Comparison of ENCODE assay signal across 29 cellular contexts in the genomic region with DNA sequence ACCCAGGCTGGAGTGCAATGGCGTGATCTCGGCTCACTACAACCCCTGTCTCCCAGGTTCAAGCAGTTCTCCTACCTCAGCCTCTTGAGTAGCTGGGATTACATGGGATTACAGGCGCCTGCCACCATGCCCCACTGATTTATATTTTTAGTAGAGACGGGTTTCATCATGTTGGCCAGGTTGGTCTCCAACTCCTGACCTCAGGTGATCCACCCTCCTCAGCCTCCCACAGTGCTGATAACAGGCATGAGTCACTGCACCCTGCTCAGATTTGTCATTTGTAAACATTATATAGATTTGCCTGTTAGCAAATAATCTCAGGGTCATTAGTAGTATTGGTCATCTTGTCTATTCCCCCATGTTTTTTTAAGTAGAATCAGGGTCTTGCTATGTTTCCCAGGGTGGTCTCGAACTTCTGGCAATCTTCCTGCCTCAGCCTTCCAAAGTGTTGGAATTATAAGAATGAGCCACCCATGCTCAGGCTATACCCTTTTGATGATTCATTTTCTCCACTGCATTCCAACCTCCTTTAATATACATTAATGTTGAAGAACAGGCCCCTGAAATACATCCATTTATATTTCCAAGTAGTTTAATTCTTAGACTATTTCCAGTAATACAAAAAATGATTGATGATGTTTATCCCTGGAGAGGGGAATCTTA. TPM values are rescaled to one million over a fixed set of nuclear protein-coding genes. Genes with fewer than 3 reads are reported as not detected.
DNase-seq lines count a peak whose midpoint lies in the region; ATAC-seq, FAIRE-seq and TF ChIP-seq lines count a peak whose summit lies in the region.
"Had no signal": no experiment of that assay in that cellular context is flagged by ENCODE, and none has a peak within 500 bp of the region (broad histone marks: within the 10 kb centered on the region; RNA-seq: fewer than 3 reads in every experiment).

No MANE protein-coding gene starts in this region.

- CTCF ChIA-PET in A549 (lab: Yijun Ruan, JAX) = interaction anchor here (1.0 kb wide), 1 partner anchor 113 kb away, joined by 3 read pairs; the partner anchor contains the start of gene SLC30A5
- CTCF ChIA-PET in WTC11 (lab: Charles Lee) = no interaction called here

- no peaks in the 10 kb centered on the region for H3K9me3 Mint-ChIP-seq in WTC11
- H3K9me3 Mint-ChIP-seq in naive thymus-derived CD8-positive, alpha-beta T cell = no peaks in the 10 kb centered on the region
- H3K9me3 Mint-ChIP-seq: activated naive CD8-positive, alpha-beta T cell treated with anti-CD3 and anti-CD28 coated beads, Interleukin-2, amount 50 U/mL, for 24 hours; activated T-helper 2 cell treated with anti-CD3 and anti-CD28 coated beads, Interferon-gamma antibody, Interleukin-2, Interleukin-4, amounts not matched to agents 10 μg/mL and 5 μg/mL and 100 μg/mL, durations not matched to agents 14 hours and 24 hours and 36 hours; natural killer cell; T-cell had no signal

- no peak for TF ChIP-seq POLR2A in A549 (IDR thresholded peaks at IDR 0.05; ENCODE audit: low read length)
- TF ChIP-seq POLR2A in upper lobe of left lung (IDR thresholded peaks at IDR 0.05) = no peak

- H3K4me3 ChIP-seq in A549 (no peak overlapping the region), upper lobe of left lung (no peak overlapping the region)
- H3K4me3 ChIP-seq: BLaER1 treated with 17β-estradiol and CSF1 and Interleukin-3, amounts not matched to agents 10 nM and 100 nM; cardiac muscle cell; gastroesophageal sphincter; ovary had no signal

- POLR2A ChIA-PET in A549 (lab: Yijun Ruan, JAX) (no interaction called here), WTC11 (lab: Charles Lee) (no interaction called here)
- POLR2A ChIA-PET in naive thymus-derived CD8-positive, alpha-beta T cell (lab: Charles Lee) = no interaction called here

- TF ChIP-seq CTCF in A549 (IDR thresholded peaks at IDR 0.05) (no peak), WTC11 (IDR thresholded peaks at IDR 0.05) (no peak), foreskin keratinocyte (conservative IDR thresholded peaks at IDR 0.05) (no peak), upper lobe of left lung (IDR thresholded peaks at IDR 0.05) (no peak)

- FAIRE-seq in A549 (lab: Jason Lieb, UNC) = no peak
- FAIRE-seq: D721Med, GM12892, TTC549 had no signal

- H3K27me3 ChIP-seq in foreskin keratinocyte (no peaks in the 10 kb centered on the region), upper lobe of left lung (no peaks in the 10 kb centered on the region)
- H3K27me3 ChIP-seq: BLaER1 treated with 17β-estradiol and CSF1 and Interleukin-3, amounts not matched to agents 10 nM and 100 nM; cardiac muscle cell; gastroesophageal sphincter; ovary had no signal

- no peak overlapping the region for H3K4me3 Mint-ChIP-seq in WTC11
- no peak overlapping the region for H3K4me3 Mint-ChIP-seq in naive thymus-derived CD8-positive, alpha-beta T cell
- H3K4me3 Mint-ChIP-seq: activated naive CD8-positive, alpha-beta T cell treated with anti-CD3 and anti-CD28 coated beads, Interleukin-2, amount 50 U/mL, for 24 hours; natural killer cell; T-cell had no signal

- H3K4me1 ChIP-seq in A549 = peaks cover 13% of the 10 kb centered on the region; the same call in 2 of the 3 replicates
- H3K4me1 ChIP-seq in foreskin keratinocyte = peaks cover 5% of the 10 kb centered on the region
- no peaks in the 10 kb centered on the region for H3K4me1 ChIP-seq in upper lobe of left lung
- H3K4me1 ChIP-seq: BLaER1 treated with 17β-estradiol and CSF1 and Interleukin-3, amounts not matched to agents 10 nM and 100 nM; gastroesophageal sphincter had no signal

- ATAC-seq in A549 = peak in 1 of 2 experiments; percentile 53; a peak in 3 of 6 replicates
- ATAC-seq in WTC11 = no peak
- peak; percentile 72 for ATAC-seq in foreskin keratinocyte
- no peak for ATAC-seq in naive thymus-derived CD8-positive, alpha-beta T cell
- no peak for ATAC-seq in upper lobe of left lung (ENCODE audit: low FRiP score in 2 of 2)
- ATAC-seq: activated naive CD8-positive, alpha-beta T cell treated with anti-CD3 and anti-CD28 coated beads, Interleukin-2, amount 50 U/mL, for 24 hours; gastroesophageal sphincter; left colon; natural killer cell; right cardiac atrium; T-cell had no signal

- H3K27ac ChIP-seq in A549 (peak overlapping the region; percentile 21 to 43; a peak in 1 of 6 replicates), foreskin keratinocyte (no peak overlapping the region), upper lobe of left lung (no peak overlapping the region)
- H3K27ac ChIP-seq: BLaER1 treated with 17β-estradiol and CSF1 and Interleukin-3, amounts not matched to agents 10 nM and 100 nM; cardiac muscle cell; gastroesophageal sphincter; ovary had no signal

- 0 out of 5 replicates have a peak, but pooled peaks of 1 of the 2 experiments have one; percentile 18 for TF ChIP-seq EP300 in A549 (IDR thresholded peaks at IDR 0.05)
- no peak for TF ChIP-seq EP300 in upper lobe of left lung (IDR thresholded peaks at IDR 0.05)

- H3K36me3 ChIP-seq in upper lobe of left lung = no peaks in the 10 kb centered on the region
- H3K36me3 ChIP-seq: cardiac muscle cell, gastroesophageal sphincter, ovary had no signal

- no peak for TF ChIP-seq RAD21 in A549 (conservative IDR thresholded peaks at IDR 0.05 in 1 of 2, IDR thresholded peaks at IDR 0.05 in 1 of 2)

- H3K9me3 ChIP-seq in A549 (no peaks in the 10 kb centered on the region), upper lobe of left lung (no peaks in the 10 kb centered on the region)
- H3K9me3 ChIP-seq: BLaER1 treated with 17β-estradiol and CSF1 and Interleukin-3, amounts not matched to agents 10 nM and 100 nM; gastroesophageal sphincter; ovary had no signal

- WGBS in A549 (ENCODE audit: missing lambda C conversion rate) = 77% methylated on average over 5 of the region's 5 CpGs
- 94 to 97% methylated on average over 5 of the region's 5 CpGs for WGBS in upper lobe of left lung, 2 donors

- H3K27ac Mint-ChIP-seq in WTC11 = no peak overlapping the region
- no peak overlapping the region for H3K27ac Mint-ChIP-seq in naive thymus-derived CD8-positive, alpha-beta T cell
- H3K27ac Mint-ChIP-seq: activated naive CD8-positive, alpha-beta T cell treated with anti-CD3 and anti-CD28 coated beads, Interleukin-2, amount 50 U/mL, for 24 hours; activated T-helper 2 cell treated with anti-CD3 and anti-CD28 coated beads, Interferon-gamma antibody, Interleukin-2, Interleukin-4, amounts not matched to agents 10 μg/mL and 5 μg/mL and 100 μg/mL, durations not matched to agents 14 hours and 24 hours and 36 hours; natural killer cell; T-cell had no signal

- no peaks in the 10 kb centered on the region for H3K27me3 Mint-ChIP-seq in WTC11 (ENCODE audit: low read depth)
- H3K27me3 Mint-ChIP-seq in naive thymus-derived CD8-positive, alpha-beta T cell = no peaks in the 10 kb centered on the region
- H3K27me3 Mint-ChIP-seq: activated naive CD8-positive, alpha-beta T cell treated with anti-CD3 and anti-CD28 coated beads, Interleukin-2, amount 50 U/mL, for 24 hours; T-cell had no signal

- H3K4me2 ChIP-seq in A549 = peak overlapping the region; percentile 39
- H3K4me2 ChIP-seq: BLaER1 treated with 17β-estradiol and CSF1 and Interleukin-3, amounts not matched to agents 10 nM and 100 nM had no signal

- DNase-seq in A549 (ENCODE audit: low read depth in 1 of 2, low spot score in 1 of 2) (peak in 1 of 2 experiments; percentile 35), HS-5 (ENCODE audit: low read depth) (peak; percentile 23), WTC11 (ENCODE audit: low spot score) (no peak), foreskin keratinocyte (peak; percentile 28 to 81), upper lobe of left lung (no peak)
- no peak for DNase-seq in naive thymus-derived CD8-positive, alpha-beta T cell
- no peak for DNase-seq in activated effector memory CD4-positive, alpha-beta T cell treated with Interleukin-2 at 50 U/mL for 16 hours
- DNase-seq in stimulated activated CD4-positive, alpha-beta T cell treated with anti-CD3 and anti-CD28 coated beads, Interleukin-15, amount 100 ng/mL, for 24 hours = no peak
- DNase-seq: ACHN; activated CD4-positive, alpha-beta T cell treated with anti-CD3 and anti-CD28 coated beads for 4 hours; activated naive CD8-positive, alpha-beta T cell treated with anti-CD3 and anti-CD28 coated beads, Interleukin-2, amount 50 U/mL, for 24 hours; Karpas-422; left colon; natural killer cell; NCI-H1105; NCI-H526 treated with DMSO at 0.1 percent for 48 hours; ovary; right cardiac atrium; Right ventricle myocardium superior; stimulated activated CD8-positive, alpha-beta memory T cell treated with anti-CD3 and anti-CD28 coated beads, Interleukin-4, amount 100 ng/mL, for 48 hours; substantia nigra; T-cell had no signal

- H3K36me3 Mint-ChIP-seq in WTC11 = peaks cover 52% of the 10 kb centered on the region
- H3K36me3 Mint-ChIP-seq in naive thymus-derived CD8-positive, alpha-beta T cell = peaks cover 0 to 10% (median 0%) of the 10 kb centered on the region in 3 donors
- H3K36me3 Mint-ChIP-seq: natural killer cell, T-cell had no signal

- H3K4me1 Mint-ChIP-seq in WTC11 = no peaks in the 10 kb centered on the region
- no peaks in the 10 kb centered on the region for H3K4me1 Mint-ChIP-seq in naive thymus-derived CD8-positive, alpha-beta T cell
- H3K4me1 Mint-ChIP-seq: activated naive CD8-positive, alpha-beta T cell treated with anti-CD3 and anti-CD28 coated beads, Interleukin-2, amount 50 U/mL, for 24 hours; natural killer cell; T-cell had no signal

RNA-seq across cellular contexts. Expression of gene CENPH, which starts 17.3 kb away (rescaled TPM):
- polyA plus RNA-seq in A549 (2011; rRNA removed) = 19.0 and 35.2 TPM in 2 replicates
- 15.8 and 16.0 TPM in 2 replicates for polyA plus RNA-seq in A549 (2012; cell fraction: cytosol; rRNA removed)
- polyA plus RNA-seq in A549 (2012; cell fraction: nucleus; rRNA removed) = 5.2 and 13.0 TPM in 2 replicates
- polyA plus RNA-seq in A549 (2017; fragmentation: RNase III; extraction: RNeasy Plus Mini Kit Qiagen cat#74134 plus additional on column Dnase treatment) = 26.7 to 33.1 TPM (median 26.7 TPM) in 3 replicates
- polyA minus RNA-seq in A549 (2011; rRNA and poly(A)+ RNA removed) = 3.6 and 5.5 TPM in 2 replicates
- total RNA-seq in WTC11 (2021) = 79.0 to 87.4 TPM (median 86.4 TPM) in 3 replicates
- 33.6 and 37.9 TPM in 2 replicates for total RNA-seq in foreskin keratinocyte
- 32.7 and 45.1 TPM in 2 replicates for polyA plus RNA-seq in foreskin keratinocyte
- total RNA-seq in naive thymus-derived CD8-positive, alpha-beta T cell = 1 to 10 TPM; 8.3 to 9.7 TPM
- 10 to 100 TPM in 2 of 3 donors, 1 to 10 TPM in 1; 8.2 to 10.7 (median 10.1) TPM for polyA plus RNA-seq in naive thymus-derived CD8-positive, alpha-beta T cell
- total RNA-seq in upper lobe of left lung = 1 to 10 TPM; 1.8 to 3.3 (median 2.4) TPM

RNA-seq across cellular contexts. Expression of gene CDK7, which starts 28.0 kb away (rescaled TPM):
- 115 and 118 TPM in 2 replicates for polyA plus RNA-seq in A549 (2011; rRNA removed)
- 22.7 and 23.7 TPM in 2 replicates for polyA plus RNA-seq in A549 (2012; cell fraction: cytosol; rRNA removed)
- 7.8 and 13.5 TPM in 2 replicates for polyA plus RNA-seq in A549 (2012; cell fraction: nucleus; rRNA removed)
- polyA plus RNA-seq in A549 (2017; fragmentation: RNase III; extraction: RNeasy Plus Mini Kit Qiagen cat#74134 plus additional on column Dnase treatment) = 62.7 to 66.4 TPM (median 63.6 TPM) in 3 replicates
- polyA minus RNA-seq in A549 (2011; rRNA and poly(A)+ RNA removed) = 26.1 and 77.0 TPM in 2 replicates
- 50.4 to 62.7 TPM (median 51.7 TPM) in 3 replicates for total RNA-seq in WTC11 (2021)
- 46.7 and 49.4 TPM in 2 replicates for total RNA-seq in foreskin keratinocyte
- polyA plus RNA-seq in foreskin keratinocyte = 46.1 and 50.4 TPM in 2 replicates
- total RNA-seq in naive thymus-derived CD8-positive, alpha-beta T cell = 10 to 100 TPM; 20.6 to 25.4 TPM
- polyA plus RNA-seq in naive thymus-derived CD8-positive, alpha-beta T cell = 10 to 100 TPM; 18.2 to 20.8 (median 19.4) TPM
- total RNA-seq in upper lobe of left lung = 10 to 100 TPM in 5 of 6 donors, 1 to 10 TPM in 1; 8.3 to 36.4 (median 22.1) TPM

RNA-seq across cellular contexts. Expression of gene CCNB1, which starts 39.7 kb away (rescaled TPM):
- 196 and 236 TPM in 2 replicates for polyA plus RNA-seq in A549 (2011; rRNA removed)
- polyA plus RNA-seq in A549 (2012; cell fraction: cytosol; rRNA removed) = 159 and 167 TPM in 2 replicates
- polyA plus RNA-seq in A549 (2012; cell fraction: nucleus; rRNA removed) = 113 and 130 TPM in 2 replicates
- polyA plus RNA-seq in A549 (2017; fragmentation: RNase III; extraction: RNeasy Plus Mini Kit Qiagen cat#74134 plus additional on column Dnase treatment) = 300 to 327 TPM (median 311 TPM) in 3 replicates
- polyA minus RNA-seq in A549 (2011; rRNA and poly(A)+ RNA removed) = 55.1 and 71.4 TPM in 2 replicates
- total RNA-seq in WTC11 (2021) = 277 to 312 TPM (median 282 TPM) in 3 replicates
- total RNA-seq in foreskin keratinocyte = 210 and 276 TPM in 2 replicates
- polyA plus RNA-seq in foreskin keratinocyte = 187 and 267 TPM in 2 replicates
- total RNA-seq in naive thymus-derived CD8-positive, alpha-beta T cell = 1 to 10 TPM; 3.0 to 4.6 TPM
- polyA plus RNA-seq in naive thymus-derived CD8-positive, alpha-beta T cell = 1 to 10 TPM; 1.7 to 3.0 (median 2.2) TPM
- 1 to 10 TPM; 2.1 to 9.8 (median 5.6) TPM for total RNA-seq in upper lobe of left lung

Comparison
In these comparisons a context has a peak if more than half of its experiments do, and no peak if none do; other contexts are left out.
1. DNase-seq: peak in HS-5 (single experiment) and foreskin keratinocyte (2 of 2); none in WTC11 (single experiment), naive thymus-derived CD8-positive, alpha-beta T cell (0 of 10), activated effector memory CD4-positive, alpha-beta T cell treated with Interleukin-2 at 50 U/mL for 16 hours (single experiment), stimulated activated CD4-positive, alpha-beta T cell treated with anti-CD3 and anti-CD28 coated beads, Interleukin-15, amount 100 ng/mL, for 24 hours (single experiment) and upper lobe of left lung (0 of 2).
2. H3K27ac ChIP-seq: peak in A549 (2 of 2); none in foreskin keratinocyte (single experiment) and upper lobe of left lung (0 of 4).
3. RNA of gene CCNB1, which starts 39.7 kb away (total RNA-seq): 277 to 312 TPM in WTC11 and 210 to 276 TPM in foreskin keratinocyte; 2.1 to 9.8 TPM in upper lobe of left lung and 3.0 to 4.6 TPM in naive thymus-derived CD8-positive, alpha-beta T cell; every median in the first group is over 10 times any median in the second.